Comparison of ENCODE assay signal across 9 cellular contexts in the genomic region with DNA sequence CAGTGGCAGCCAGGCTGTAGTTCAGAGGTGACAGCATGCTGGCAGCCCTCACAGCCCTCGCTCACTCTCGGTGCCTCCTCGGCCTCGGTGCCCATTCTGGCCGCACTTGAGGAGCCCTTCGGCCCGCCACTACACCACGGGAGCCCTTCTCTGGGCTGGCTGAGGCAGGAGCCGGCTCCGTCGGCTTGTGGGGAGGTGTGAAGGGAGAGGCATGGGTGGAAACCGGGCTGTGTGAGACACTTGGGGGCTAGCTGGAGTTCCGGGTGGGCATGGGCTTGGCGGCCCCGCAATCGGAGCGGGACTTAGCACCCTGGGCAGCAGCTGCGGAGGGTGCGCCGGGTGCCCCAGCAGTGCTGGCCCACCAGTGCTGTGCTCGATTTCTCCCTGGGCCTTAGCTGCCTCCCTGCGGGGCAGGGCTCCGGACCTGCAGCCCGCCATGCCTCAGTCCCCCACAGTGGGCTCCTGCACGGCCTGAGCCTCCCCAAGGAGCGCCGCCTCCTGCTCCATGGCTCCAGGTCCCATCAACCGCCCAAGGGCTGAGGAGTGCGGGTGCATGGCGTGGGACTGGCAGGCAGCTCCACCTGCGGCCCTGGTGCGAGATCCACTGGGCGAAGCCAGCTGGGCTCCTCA.
"Had no signal": no experiment of that assay in that cellular context is flagged by ENCODE, and none has a peak within 500 bp of the region (broad histone marks: within the 10 kb centered on the region; RNA-seq: fewer than 3 reads in every experiment).

No MANE protein-coding gene starts in this region.

- DNase-seq: GM23248, GOT3, H7, H9, HCEC 1CT, HFFc6 had no signal

- H3K4me1 ChIP-seq: HAP-1 had no signal

- H3K9me3 ChIP-seq: HAP-1 had no signal

- H3K36me3 ChIP-seq: HAP-1 had no signal

- H3K4me3 ChIP-seq: GM23248, GM23338, HAP-1 had no signal

- ATAC-seq: GM23338, HCT116 had no signal

- H3K27ac Mint-ChIP-seq: GM23338, H9, HFFc6 had no signal

- H3K4me1 Mint-ChIP-seq: GM23338, H9 had no signal

- H3K27ac ChIP-seq: GM23248 had no signal

- H3K4me3 Mint-ChIP-seq: GM23338, H9, HFFc6 had no signal
